8 cellular contexts compared by ENCODE assay signal in genomic region chr9:127734247-127734746, GRCh38. TPM values are rescaled to one million over a fixed set of nuclear protein-coding genes. Genes with fewer than 3 reads are reported as not detected.
A peak's percentile ranks its signal among the peaks of the same experiment; 100 is the strongest.
DNase-seq lines count a peak whose midpoint lies in the region; ATAC-seq and TF ChIP-seq lines count a peak whose summit lies in the region.

No MANE protein-coding gene starts in this region.

- H3K27ac ChIP-seq in AG04450 (ENCODE audit: low read depth, low read length) (peak overlapping the region; percentile 21), muscle layer of duodenum (ENCODE audit: low read length) (peak overlapping the region; percentile 67)

- peak overlapping the region; percentile 72 for H3K4me3 ChIP-seq in AG04450 (ENCODE audit: low read depth, low read length)
- peak overlapping the region; percentile 70 for H3K4me3 ChIP-seq in Jurkat, Clone E6-1 (ENCODE audit: low read length)
- H3K4me3 ChIP-seq in muscle layer of duodenum (ENCODE audit: low read depth in 1 of 2, low read length in 2 of 2), result peak overlapping the region; percentile 59 to 81

- no peaks in the 10 kb centered on the region for H3K27me3 ChIP-seq in AG04450 (ENCODE audit: control insufficient read depth, insufficient read depth, low read length)
- no peaks in the 10 kb centered on the region for H3K27me3 ChIP-seq in muscle layer of duodenum (ENCODE audit: low read depth, low read length)

- H3K4me3 Mint-ChIP-seq in central memory CD8-positive, alpha-beta T cell, result peak overlapping the region; percentile 77

- CTCF ChIA-PET in AG04450 (lab: Charles Lee), result interaction anchor here (0.7 to 2.4 kb wide), 62 partner anchors 9 to 278 kb away, joined by 3 to 62 read pairs (median 5); partner anchors contain the start of genes ENG, PTRH1, SH2D3C and ST6GALNAC4

- no peaks in the 10 kb centered on the region for H3K27me3 Mint-ChIP-seq in central memory CD8-positive, alpha-beta T cell

- no peak for DNase-seq in AG04450 (ENCODE audit: low read depth, low spot score)
- no peak for DNase-seq in Jurkat, Clone E6-1 (ENCODE audit: low read depth, low spot score)
- DNase-seq in central memory CD8-positive, alpha-beta T cell (ENCODE audit: low spot score in 2 of 2), result no peak
- DNase-seq in DMS53 treated with DMSO at 0.1 percent for 48 hours (lab: John Stamatoyannopoulos, UW; ENCODE audit: unreplicated experiment), result no peak
- no peak for DNase-seq in NCI-H1436 (lab: John Stamatoyannopoulos, UW)
- DNase-seq in hippocampal formation (lab: John Stamatoyannopoulos, UW), result no peak

- H3K36me3 ChIP-seq in muscle layer of duodenum (ENCODE audit: control insufficient read depth in 1 of 2, insufficient read depth in 2 of 2, low read length in 2 of 2), result peaks cover 0 to 15% of the 10 kb centered on the region in 2 donors

- no peaks in the 10 kb centered on the region for H3K9me3 Mint-ChIP-seq in central memory CD8-positive, alpha-beta T cell

- TF ChIP-seq CTCF in AG04450 (IDR thresholded peaks at IDR 0.05; ENCODE audit: low read depth, low read length), result no peak; the same call in 1 of the 2 replicates

- peaks cover 20% of the 10 kb centered on the region for H3K36me3 Mint-ChIP-seq in central memory CD8-positive, alpha-beta T cell (ENCODE audit: insufficient read depth)

- no peak for ATAC-seq in central memory CD8-positive, alpha-beta T cell (replicated peaks; ENCODE audit: extremely low read depth, poor library complexity, severe bottlenecking)
- no peak for ATAC-seq in HG02623 (IDR thresholded peaks at IDR 0.05; ENCODE audit: unreplicated experiment)

- H3K4me1 ChIP-seq in muscle layer of duodenum (ENCODE audit: control insufficient read depth in 1 of 2, insufficient read depth in 2 of 2, low read length in 2 of 2), result peaks cover 4 to 18% of the 10 kb centered on the region in 2 donors

- H3K27ac Mint-ChIP-seq in central memory CD8-positive, alpha-beta T cell (ENCODE audit: low read depth), result peak overlapping the region; percentile 68

- POLR2A ChIA-PET in AG04450 (lab: Yijun Ruan, JAX), result interaction anchor here (0.5 to 1.5 kb wide), 12 partner anchors 11 to 376 kb away, joined by 3 to 9 read pairs (median 4); partner anchors contain the start of genes CDK9, PTRH1, ST6GALNAC4 and STXBP1

- H3K4me1 Mint-ChIP-seq in central memory CD8-positive, alpha-beta T cell, result peaks cover 8% of the 10 kb centered on the region

- H3K9me3 ChIP-seq in AG04450 (ENCODE audit: control insufficient read depth, insufficient read depth, low read length) (no peaks in the 10 kb centered on the region; the same call in 1 of the 2 replicates), muscle layer of duodenum (ENCODE audit: control insufficient read depth in 1 of 2, low read length in 2 of 2) (no peaks in the 10 kb centered on the region)

RNA-seq across cellular contexts. Expression of gene TOR2A, which starts 0.8 kb away (rescaled TPM):
- 4.9 and 5.8 TPM in 2 replicates for polyA plus RNA-seq in AG04450 (2011; rRNA removed)
- 2.5 and 4.5 TPM in 2 replicates for polyA minus RNA-seq in AG04450 (2011; rRNA and poly(A)+ RNA removed)
- polyA plus RNA-seq in Jurkat, Clone E6-1 (2012; ENCODE audit: insufficient read depth, insufficient read length), result 14.7 TPM

RNA-seq across cellular contexts. Expression of gene TTC16, which starts 18.4 kb away (rescaled TPM):
- not detected in 2 replicates for polyA plus RNA-seq in AG04450 (2011; rRNA removed)
- not detected in 2 replicates for polyA minus RNA-seq in AG04450 (2011; rRNA and poly(A)+ RNA removed)
- 2.9 TPM for polyA plus RNA-seq in Jurkat, Clone E6-1 (2012; ENCODE audit: insufficient read depth, insufficient read length)

RNA-seq across cellular contexts. Expression of gene PTRH1, which starts 18.8 kb away (rescaled TPM):
- 5.2 and 6.1 TPM in 2 replicates for polyA plus RNA-seq in AG04450 (2011; rRNA removed)
- polyA minus RNA-seq in AG04450 (2011; rRNA and poly(A)+ RNA removed), result 2.3 and 2.6 TPM in 2 replicates
- 25.7 TPM for polyA plus RNA-seq in Jurkat, Clone E6-1 (2012; ENCODE audit: insufficient read depth, insufficient read length)

RNA-seq across cellular contexts. Expression of gene CFAP157, which starts 27.5 kb away (rescaled TPM):
- polyA plus RNA-seq in AG04450 (2011; rRNA removed), result 0.14 TPM in 1 of 2 replicates, not detected in the other
- not detected in 2 replicates for polyA minus RNA-seq in AG04450 (2011; rRNA and poly(A)+ RNA removed)
- 1.7 TPM for polyA plus RNA-seq in Jurkat, Clone E6-1 (2012; ENCODE audit: insufficient read depth, insufficient read length)

RNA-seq across cellular contexts. Expression of gene SH2D3C, which starts 44.2 kb away (rescaled TPM):
- not detected in 2 replicates for polyA plus RNA-seq in AG04450 (2011; rRNA removed)
- polyA minus RNA-seq in AG04450 (2011; rRNA and poly(A)+ RNA removed), result not detected in 2 replicates
- 18.3 TPM for polyA plus RNA-seq in Jurkat, Clone E6-1 (2012; ENCODE audit: insufficient read depth, insufficient read length)
